ENCODE assay signal across 1 cellular context in genomic region chr3:195282982-195283381, GRCh38.
TF ChIP-seq lines count a peak whose summit lies in the region.

No MANE protein-coding gene starts in this region.

TF ChIP-seq in IMR-90, 13 proteins besides CTCF, POLR2A, EP300 and RAD21 (continued from another document):
- TF ChIP-seq ELK1 (IDR thresholded peaks at IDR 0.05; ENCODE audit: borderline replicate concordance, low read depth, low read length) (no peak), RCOR1 (IDR thresholded peaks at IDR 0.05; ENCODE audit: insufficient replicate concordance, low read length) (no peak), MXI1 (IDR thresholded peaks at IDR 0.05; ENCODE audit: borderline replicate concordance, low read depth, low read length) (no peak), CHD1 (IDR thresholded peaks at IDR 0.05; ENCODE audit: low read depth, low read length) (no peak), MAFK (IDR thresholded peaks at IDR 0.05; ENCODE audit: low read depth, low read length) (no peak), USF2 (IDR thresholded peaks at IDR 0.05; ENCODE audit: low read depth, low read length) (no peak)
